In the genomic region with DNA sequence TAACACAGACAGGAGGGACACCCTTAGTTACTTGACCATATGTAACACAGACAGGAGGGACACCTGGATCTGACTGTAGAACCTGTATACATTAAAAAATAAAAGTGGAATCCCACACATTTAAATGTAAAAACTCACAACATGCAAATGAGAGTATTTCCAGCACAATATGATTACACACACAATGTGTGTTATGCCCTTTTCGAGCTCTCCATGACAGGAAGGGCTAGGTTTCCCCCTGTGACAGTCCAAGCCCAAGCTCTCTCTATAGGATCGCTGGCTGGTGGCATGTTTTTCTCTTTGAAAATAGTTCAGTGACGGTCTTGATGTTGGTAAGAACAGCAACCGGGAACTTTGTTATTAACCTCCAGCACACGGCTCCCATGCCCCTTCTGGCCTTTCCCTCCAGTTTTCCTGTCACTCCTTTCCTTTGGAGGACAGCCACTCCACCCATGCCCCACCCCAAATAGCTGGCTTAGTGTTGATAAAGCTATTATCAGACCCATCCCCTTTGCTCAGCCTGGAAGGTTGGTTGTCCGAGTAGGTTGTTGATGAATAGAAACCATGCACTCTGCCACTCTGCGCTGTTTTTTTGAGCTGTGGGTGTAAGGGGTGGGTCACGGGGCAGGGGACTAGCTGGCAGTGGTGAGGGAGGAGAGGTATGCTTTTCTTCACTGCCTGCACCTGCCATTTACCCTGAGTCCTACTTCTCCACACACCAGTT, we compare ENCODE assay signal across 13 cellular contexts. TPM values are rescaled to one million over a fixed set of nuclear protein-coding genes. Genes with fewer than 3 reads are reported as not detected.
DNase-seq lines count a peak whose midpoint lies in the region; ATAC-seq, FAIRE-seq and TF ChIP-seq lines count a peak whose summit lies in the region.
"Had no signal": no experiment of that assay in that cellular context is flagged by ENCODE, and none has a peak within 500 bp of the region (broad histone marks: within the 10 kb centered on the region; RNA-seq: fewer than 3 reads in every experiment).

No MANE protein-coding gene starts in this region.

- H3K36me3 ChIP-seq in OCI-LY7 (ENCODE audit: insufficient read depth, low read length) = no peaks in the 10 kb centered on the region
- H3K36me3 ChIP-seq in cardiac muscle cell = no peaks in the 10 kb centered on the region
- no peaks in the 10 kb centered on the region for H3K36me3 ChIP-seq in suprapubic skin
- H3K36me3 ChIP-seq: breast epithelium, pancreas had no signal

- no peak overlapping the region for H3K27ac ChIP-seq in OCI-LY7 (ENCODE audit: low read depth, low read length, poor library complexity, severe bottlenecking)
- peak overlapping the region; percentile 83 for H3K27ac ChIP-seq in cardiac muscle cell
- peak overlapping the region; percentile 10 for H3K27ac ChIP-seq in suprapubic skin

- H3K9me2 ChIP-seq in OCI-LY7 (ENCODE audit: insufficient read depth, low read length) = no peaks in the 10 kb centered on the region

- H3K4me1 ChIP-seq in OCI-LY7 (ENCODE audit: insufficient read depth, low read length, poor library complexity, severe bottlenecking) (peaks cover 36% of the 10 kb centered on the region), cardiac muscle cell (ENCODE audit: low read depth) (peaks cover 32% of the 10 kb centered on the region), suprapubic skin (peaks cover 15% of the 10 kb centered on the region)
- H3K4me1 ChIP-seq: breast epithelium had no signal

- peak overlapping the region; percentile 81 for H3K4me2 ChIP-seq in OCI-LY7 (ENCODE audit: low read length)

- H3K79me2 ChIP-seq in OCI-LY7 (ENCODE audit: insufficient read depth, low read depth, low read length) = no peaks in the 10 kb centered on the region

- POLR2A ChIA-PET in OCI-LY7 (lab: Charles Lee) = interaction anchor here (0.7 to 1.2 kb wide), 6 partner anchors 8 to 1788 kb away, joined by 3 read pairs; no protein-coding TSS in a partner anchor

- H2AFZ ChIP-seq in OCI-LY7 (ENCODE audit: low read length) = no peak overlapping the region

- ATAC-seq in GM18519 (IDR thresholded peaks at IDR 0.05; ENCODE audit: low FRiP score, unreplicated experiment) = no peak
- ATAC-seq: CD8-positive, alpha-beta T cell; pancreas had no signal

- no peak for TF ChIP-seq POLR2A in suprapubic skin (IDR thresholded peaks at IDR 0.05)

- no peak for DNase-seq in GM18507 (ENCODE audit: extremely low spot score, insufficient read length, low read depth)
- no peak for DNase-seq in OCI-LY7 (ENCODE audit: low spot score)
- DNase-seq in cardiac muscle cell (ENCODE audit: low read depth in 1 of 2, low spot score in 1 of 2) = no peak
- no peak for DNase-seq in suprapubic skin (ENCODE audit: low spot score in 2 of 2)
- no peak for DNase-seq in occipital lobe (lab: John Stamatoyannopoulos, UW)
- no peak for DNase-seq in stimulated activated CD4-positive, alpha-beta T cell treated with anti-CD3 and anti-CD28 coated beads, Interleukin-4, amount 100 ng/mL, for 4 hours
- DNase-seq: activated CD4-positive, alpha-beta memory T cell treated with anti-CD3 and anti-CD28 coated beads for 36 hours; CD8-positive, alpha-beta T cell; pancreas; stimulated activated naive CD4-positive, alpha-beta T cell treated with Interleukin-2 at 50 U/mL for 16 hours had no signal

- no peaks in the 10 kb centered on the region for H3K27me3 ChIP-seq in cardiac muscle cell
- no peaks in the 10 kb centered on the region for H3K27me3 ChIP-seq in suprapubic skin
- H3K27me3 ChIP-seq: breast epithelium, pancreas had no signal

- H3K9me3 ChIP-seq in OCI-LY7 (ENCODE audit: low read length) (no peaks in the 10 kb centered on the region), cardiac muscle cell (ENCODE audit: low read depth) (no peaks in the 10 kb centered on the region), suprapubic skin (no peaks in the 10 kb centered on the region)
- H3K9me3 ChIP-seq: breast epithelium, pancreas had no signal

- peak; percentile 68 for FAIRE-seq in GM18507 (lab: Jason Lieb, UNC)
- FAIRE-seq: pancreas, RCC 7860 had no signal

- H3K4me3 ChIP-seq in OCI-LY7 (ENCODE audit: low read depth, low read length, poor library complexity, severe bottlenecking) (no peak overlapping the region), cardiac muscle cell (no peak overlapping the region), suprapubic skin (no peak overlapping the region)
- H3K4me3 ChIP-seq: breast epithelium, pancreas had no signal

- TF ChIP-seq EP300 in suprapubic skin (IDR thresholded peaks at IDR 0.05) = no peak

- TF ChIP-seq CTCF in OCI-LY7 (conservative IDR thresholded peaks at IDR 0.05; ENCODE audit: low read length) (no peak), cardiac muscle cell (IDR thresholded peaks at IDR 0.05; ENCODE audit: low read depth, low read length) (no peak), suprapubic skin (IDR thresholded peaks at IDR 0.05) (no peak)

- 78% methylated on average over 8 of the region's 8 CpGs for WGBS in suprapubic skin

- CTCF ChIA-PET in OCI-LY7 (lab: Charles Lee; ENCODE audit: unreplicated experiment) = interaction anchor here (0.5 kb wide), 1 partner anchor 47 kb away, joined by 5 read pairs; no protein-coding TSS in a partner anchor

- intact Hi-C loops in OCI-LY7 (cut with micrococcal nuclease; ENCODE audit: unreplicated experiment) = loop anchor here (5.0 kb wide), 1 partner anchor 118 kb away; the partner anchor contains the start of gene FAM98A

- H4K20me1 ChIP-seq in OCI-LY7 (ENCODE audit: insufficient read depth, low read length) = no peaks in the 10 kb centered on the region

- BruUV-seq in OCI-LY7 (replicated peaks; lab: Mats Ljungman, UMichigan) = no TSS peak

RNA-seq across cellular contexts. Expression of gene RASGRP3, which starts 2.7 kb away (rescaled TPM):
- total RNA-seq in OCI-LY7 (2014; rRNA removed; shearing (Covaris generic)) = 5.1 and 5.3 TPM in 2 replicates
- 8.7 and 11.2 TPM in 2 replicates for total RNA-seq in OCI-LY7 (2022)
- total RNA-seq in cardiac muscle cell = 19.8 and 25.4 TPM in 2 replicates
- 21.3 and 46.3 TPM in 2 replicates for polyA plus RNA-seq in cardiac muscle cell
- 10 to 100 TPM in 1 of 4 donors, 1 to 10 TPM in 3; 4.1 to 11.1 (median 6.4) TPM for total RNA-seq in suprapubic skin
- total RNA-seq in occipital lobe = 11.1 TPM
